In genomic region chr22:23800297-23801237, GRCh38 we compare ENCODE assay signal across 15 cellular contexts. TPM values are rescaled to one million over a fixed set of nuclear protein-coding genes. Genes with fewer than 3 reads are reported as not detected.
DNase-seq lines count a peak whose midpoint lies in the region; ATAC-seq and TF ChIP-seq lines count a peak whose summit lies in the region.
"Had no signal": no experiment of that assay in that cellular context is flagged by ENCODE, and none has a peak within 500 bp of the region (broad histone marks: within the 10 kb centered on the region; RNA-seq: fewer than 3 reads in every experiment).

No MANE protein-coding gene starts in this region.

- H3K9me3 Mint-ChIP-seq in WTC11: peaks cover 7% of the 10 kb centered on the region; the same call in 1 of the 2 replicates

- no peak overlapping the region for H3K4me3 Mint-ChIP-seq in WTC11

- no peaks in the 10 kb centered on the region for H3K27me3 Mint-ChIP-seq in WTC11 (ENCODE audit: low read depth)

- H3K27ac Mint-ChIP-seq in WTC11: 0 out of 2 replicates have a peak overlapping the region, but pooled peaks have one; percentile 26

- TF ChIP-seq CTCF in GM10248 (IDR thresholded peaks at IDR 0.05; ENCODE audit: control extremely low read depth, extremely low read depth, low read depth, missing control alignments) (no peak), WTC11 (IDR thresholded peaks at IDR 0.05) (no peak)

- H3K36me3 Mint-ChIP-seq in WTC11: peaks cover 74% of the 10 kb centered on the region

- POLR2A ChIA-PET in GM10248 (lab: Yijun Ruan, JAX): no interaction called here
- POLR2A ChIA-PET in WTC11 (lab: Charles Lee): no interaction called here

- DNase-seq in GM10248 (ENCODE audit: extremely low spot score) (peak; percentile 82), WTC11 (ENCODE audit: low spot score) (no peak), OCI-M2 (lab: John Stamatoyannopoulos, UW; ENCODE audit: unreplicated experiment) (no peak), NCI-H510A (lab: John Stamatoyannopoulos, UW) (no peak)
- no peak for DNase-seq in activated effector memory CD4-positive, alpha-beta T cell treated with Interleukin-2 at 50 U/mL for 16 hours
- DNase-seq: activated effector memory CD4-positive, alpha-beta T cell treated with anti-CD3 and anti-CD28 coated beads, Interleukin-2, amount 50 U/mL, for 16 hours; AML-193; dermis blood vessel endothelial cell; hippocampal formation; NCI-H1092 had no signal

- CTCF ChIA-PET in GM10248 (lab: Yijun Ruan, JAX): interaction anchor here (1.4 kb wide), 1 partner anchor 49 kb away, joined by 3 read pairs; no protein-coding TSS in a partner anchor
- CTCF ChIA-PET in WTC11 (lab: Charles Lee): no interaction called here

- peaks cover 6% of the 10 kb centered on the region; the same call in 1 of the 2 replicates for H3K4me1 Mint-ChIP-seq in WTC11

- ATAC-seq in GM19324 (IDR thresholded peaks at IDR 0.05; ENCODE audit: low FRiP score, unreplicated experiment) (peak; percentile 39), HG02885 (IDR thresholded peaks at IDR 0.05; ENCODE audit: poor library complexity, unreplicated experiment) (peak; percentile 52), WTC11 (no peak), HG02884 (IDR thresholded peaks at IDR 0.05; ENCODE audit: unreplicated experiment) (no peak)
- ATAC-seq: right cardiac atrium had no signal

TF ChIP-seq in WTC11, 78 proteins besides CTCF, POLR2A, EP300 and RAD21:
- no peak for TF ChIP-seq ESRRA (CRISPR knock-in tag; IDR thresholded peaks at IDR 0.05; ENCODE audit: borderline replicate concordance)
- no peak for TF ChIP-seq ZNF263 (CRISPR knock-in tag; IDR thresholded peaks at IDR 0.05; ENCODE audit: low read depth)
- no peak for TF ChIP-seq ZNF317 (CRISPR knock-in tag; IDR thresholded peaks at IDR 0.05; ENCODE audit: borderline replicate concordance, low read depth)
- no peak for TF ChIP-seq MXD4 (CRISPR knock-in tag; IDR thresholded peaks at IDR 0.05; ENCODE audit: borderline replicate concordance)
- no peak for TF ChIP-seq ETV6 (CRISPR knock-in tag; IDR thresholded peaks at IDR 0.05)
- TF ChIP-seq CBFB (CRISPR knock-in tag; IDR thresholded peaks at IDR 0.05; ENCODE audit: low read depth): no peak
- TF ChIP-seq NR3C1 (CRISPR knock-in tag; conservative IDR thresholded peaks at IDR 0.05; ENCODE audit: low read depth): no peak
- no peak for TF ChIP-seq MYBL2 (CRISPR knock-in tag; IDR thresholded peaks at IDR 0.05)
- no peak for TF ChIP-seq MAX (CRISPR knock-in tag; IDR thresholded peaks at IDR 0.05)
TF ChIP-seq in WTC11: peak in this region for 0.

RNA-seq across cellular contexts. Expression of gene SMARCB1, which starts 13.8 kb away (rescaled TPM):
- 135 to 149 TPM (median 146 TPM) in 3 replicates for total RNA-seq in WTC11 (2021)

RNA-seq across cellular contexts. Expression of gene MMP11, which starts 27.9 kb away (rescaled TPM):
- total RNA-seq in WTC11 (2021): 14.5 to 16.5 TPM (median 16.2 TPM) in 3 replicates

RNA-seq across cellular contexts. Expression of gene CHCHD10, which starts 32.8 kb away (rescaled TPM):
- 170 to 198 TPM (median 171 TPM) in 3 replicates for total RNA-seq in WTC11 (2021)

RNA-seq across cellular contexts. Expression of gene C22orf15, which starts 37.8 kb away (rescaled TPM):
- total RNA-seq in WTC11 (2021): 2.7 to 3.6 TPM (median 3.5 TPM) in 3 replicates
- total RNA-seq: dermis blood vessel endothelial cell, mesenteric fat pad had no signal

RNA-seq across cellular contexts. Expression of gene DERL3, which starts 38.2 kb away (rescaled TPM):
- total RNA-seq in WTC11 (2021): 10.9 to 12.5 TPM (median 11.3 TPM) in 3 replicates

Comparison
In these comparisons a context has a peak if more than half of its experiments do, and no peak if none do; other contexts are left out.
1. ATAC-seq: peak in GM19324 (single experiment) and HG02885 (single experiment); none in WTC11 (single experiment) and HG02884 (single experiment).